ENCODE assay signal across 9 cellular contexts in genomic region chr11:65489706-65490310, GRCh38. TPM values are rescaled to one million over a fixed set of nuclear protein-coding genes. Genes with fewer than 3 reads are reported as not detected.
DNase-seq lines count a peak whose midpoint lies in the region; ATAC-seq and TF ChIP-seq lines count a peak whose summit lies in the region.
"Had no signal": no experiment of that assay in that cellular context is flagged by ENCODE, and none has a peak within 500 bp of the region (broad histone marks: within the 10 kb centered on the region; RNA-seq: fewer than 3 reads in every experiment).

No MANE protein-coding gene starts in this region.

- TF ChIP-seq CTCF in sigmoid colon (IDR thresholded peaks at IDR 0.05), result no peak

- H3K27me3 ChIP-seq in right cardiac atrium (ENCODE audit: control insufficient read depth, insufficient read depth) (no peaks in the 10 kb centered on the region), sigmoid colon (no peaks in the 10 kb centered on the region)

- no peaks in the 10 kb centered on the region for H3K9me3 ChIP-seq in right cardiac atrium (ENCODE audit: control insufficient read depth, low read length)
- no peaks in the 10 kb centered on the region for H3K9me3 ChIP-seq in sigmoid colon

- ATAC-seq in right cardiac atrium, result no peak
- ATAC-seq in HG03521 (IDR thresholded peaks at IDR 0.05; ENCODE audit: unreplicated experiment), result no peak

- peaks cover 68% of the 10 kb centered on the region for H3K4me1 Mint-ChIP-seq in activated T-helper 1 cell treated with anti-CD3 and anti-CD28 coated beads, Interleukin-12 subunit alpha, Interleukin-12 subunit beta, Interleukin-2, Interleukin-4 antibody, amounts not matched to agents 30 ng/mL and 10 ng/mL and 1 ng/mL, durations not matched to agents 14 hours and 24 hours and 36 hours (ENCODE audit: low read depth)

- WGBS in right cardiac atrium, result 26% methylated on average over 8 of the region's 8 CpGs
- WGBS in sigmoid colon, 2 donors, result 38 to 65% methylated on average over 8 of the region's 8 CpGs

- H3K27ac ChIP-seq in right cardiac atrium (ENCODE audit: low read length), result peak overlapping the region; percentile 99
- peak overlapping the region; percentile 92 to 100 (median 97) for H3K27ac ChIP-seq in sigmoid colon

- H3K4me3 Mint-ChIP-seq in activated T-helper 1 cell treated with anti-CD3 and anti-CD28 coated beads, Interleukin-12 subunit alpha, Interleukin-12 subunit beta, Interleukin-2, Interleukin-4 antibody, amounts not matched to agents 30 ng/mL and 10 ng/mL and 1 ng/mL, durations not matched to agents 14 hours and 24 hours and 36 hours, result no peak overlapping the region

- no peaks in the 10 kb centered on the region for H3K9me3 Mint-ChIP-seq in activated T-helper 1 cell treated with anti-CD3 and anti-CD28 coated beads, Interleukin-12 subunit alpha, Interleukin-12 subunit beta, Interleukin-2, Interleukin-4 antibody, amounts not matched to agents 30 ng/mL and 10 ng/mL and 1 ng/mL, durations not matched to agents 14 hours and 24 hours and 36 hours

- H3K4me3 ChIP-seq in right cardiac atrium (ENCODE audit: low read length), result no peak overlapping the region
- no peak overlapping the region for H3K4me3 ChIP-seq in sigmoid colon

- no peaks in the 10 kb centered on the region for H3K27me3 Mint-ChIP-seq in activated T-helper 1 cell treated with anti-CD3 and anti-CD28 coated beads, Interleukin-12 subunit alpha, Interleukin-12 subunit beta, Interleukin-2, Interleukin-4 antibody, amounts not matched to agents 30 ng/mL and 10 ng/mL and 1 ng/mL, durations not matched to agents 14 hours and 24 hours and 36 hours (ENCODE audit: insufficient read depth)

- DNase-seq in ELR (ENCODE audit: low read depth) (peak; percentile 43), right cardiac atrium (peak; percentile 67 to 82 (median 74)), sigmoid colon (peak; percentile 87), MV-4-11 (lab: John Stamatoyannopoulos, UW) (no peak), RPMI8226 (no peak), NCI-H1092 (lab: John Stamatoyannopoulos, UW) (no peak)
- DNase-seq in activated T-helper 1 cell treated with anti-CD3 and anti-CD28 coated beads, Interleukin-12 subunit alpha, Interleukin-12 subunit beta, Interleukin-2, Interleukin-4 antibody, amounts not matched to agents 30 ng/mL and 10 ng/mL and 1 ng/mL, durations not matched to agents 14 hours and 24 hours and 36 hours (ENCODE audit: low spot score), result no peak
- DNase-seq: stimulated activated CD4-positive, alpha-beta T cell treated with anti-CD3 and anti-CD28 coated beads, Interleukin-4, amount 100 ng/mL, for 24 hours had no signal

- no peak for TF ChIP-seq POLR2A in sigmoid colon (IDR thresholded peaks at IDR 0.05)

- H3K36me3 Mint-ChIP-seq in activated T-helper 1 cell treated with anti-CD3 and anti-CD28 coated beads, Interleukin-12 subunit alpha, Interleukin-12 subunit beta, Interleukin-2, Interleukin-4 antibody, amounts not matched to agents 30 ng/mL and 10 ng/mL and 1 ng/mL, durations not matched to agents 14 hours and 24 hours and 36 hours (ENCODE audit: low read depth), result peaks cover 4% of the 10 kb centered on the region

- intact Hi-C loops in activated T-helper 1 cell treated with anti-CD3 and anti-CD28 coated beads, Interleukin-12 subunit alpha, Interleukin-12 subunit beta, Interleukin-2, Interleukin-4 antibody, amounts not matched to agents 30 ng/mL and 10 ng/mL and 1 ng/mL, durations not matched to agents 14 hours and 24 hours and 36 hours (cut with micrococcal nuclease), result no loop called here
- intact Hi-C loops in right cardiac atrium (cut with DNase I), result no loop called here
- intact Hi-C loops in sigmoid colon (cut with DNase I), result no loop called here

- no peaks in the 10 kb centered on the region for H3K36me3 ChIP-seq in sigmoid colon

- H3K4me1 ChIP-seq in right cardiac atrium (ENCODE audit: control insufficient read depth, insufficient read depth, low read length) (peaks cover 55% of the 10 kb centered on the region), sigmoid colon (peaks cover 4 to 97% (median 96%) of the 10 kb centered on the region in 4 donors)

- TF ChIP-seq EP300 in sigmoid colon (IDR thresholded peaks at IDR 0.05), result no peak

- peak overlapping the region; percentile 48 for H3K27ac Mint-ChIP-seq in activated T-helper 1 cell treated with anti-CD3 and anti-CD28 coated beads, Interleukin-12 subunit alpha, Interleukin-12 subunit beta, Interleukin-2, Interleukin-4 antibody, amounts not matched to agents 30 ng/mL and 10 ng/mL and 1 ng/mL, durations not matched to agents 14 hours and 24 hours and 36 hours

RNA-seq across cellular contexts. Expression of gene MALAT1, which starts 9.0 kb away (rescaled TPM):
- 5,323 and 5,421 TPM in 2 replicates for total RNA-seq in activated T-helper 1 cell treated with anti-CD3 and anti-CD28 coated beads, Interleukin-12 subunit alpha, Interleukin-12 subunit beta, Interleukin-2, Interleukin-4 antibody, amounts not matched to agents 30 ng/mL and 10 ng/mL and 1 ng/mL, durations not matched to agents 14 hours and 24 hours and 36 hours
- total RNA-seq in right cardiac atrium (1,000 to 10,000 TPM; 3,773 to 5,353 (median 5,000) TPM), sigmoid colon (over 10,000 TPM; 10,511 to 32,672 (median 12,130) TPM)
- polyA plus RNA-seq in right cardiac atrium (1,948 TPM), sigmoid colon (1,000 to 10,000 TPM in 1 of 3 donors, 100 to 1,000 TPM in 1, 1 to 10 TPM in 1; 6.6 to 1,968 (median 374) TPM)

RNA-seq across cellular contexts. Expression of gene SCYL1, which starts 35.1 kb away (rescaled TPM):
- total RNA-seq in activated T-helper 1 cell treated with anti-CD3 and anti-CD28 coated beads, Interleukin-12 subunit alpha, Interleukin-12 subunit beta, Interleukin-2, Interleukin-4 antibody, amounts not matched to agents 30 ng/mL and 10 ng/mL and 1 ng/mL, durations not matched to agents 14 hours and 24 hours and 36 hours, result 103 and 109 TPM in 2 replicates
- total RNA-seq in right cardiac atrium, result 10 to 100 TPM; 59.9 to 65.2 (median 62.8) TPM
- 56.6 TPM for polyA plus RNA-seq in right cardiac atrium
- 100 to 1,000 TPM in 1 of 4 donors, 10 to 100 TPM in 3; 67.1 to 100 (median 77.7) TPM for total RNA-seq in sigmoid colon
- 10 to 100 TPM; 57.3 to 66.1 (median 61.7) TPM for polyA plus RNA-seq in sigmoid colon

Comparison
In these comparisons a context has a peak if more than half of its experiments do, and no peak if none do; other contexts are left out.
1. DNase-seq: peak in ELR (single experiment), right cardiac atrium (3 of 3) and sigmoid colon (single experiment); none in activated T-helper 1 cell treated with anti-CD3 and anti-CD28 coated beads, Interleukin-12 subunit alpha, Interleukin-12 subunit beta, Interleukin-2, Interleukin-4 antibody, amounts not matched to agents 30 ng/mL and 10 ng/mL and 1 ng/mL, durations not matched to agents 14 hours and 24 hours and 36 hours (single experiment), MV-4-11 (single experiment), RPMI8226 (single experiment) and NCI-H1092 (single experiment).